ENCODE assay signal across 16 cellular contexts in genomic region chr1:44926311-44926781, GRCh38.
DNase-seq lines count a peak whose midpoint lies in the region; ATAC-seq and TF ChIP-seq lines count a peak whose summit lies in the region.
"Had no signal": no experiment of that assay in that cellular context is flagged by ENCODE, and none has a peak within 500 bp of the region (broad histone marks: within the 10 kb centered on the region; RNA-seq: fewer than 3 reads in every experiment).

No MANE protein-coding gene starts in this region.

- peak; percentile 50 for DNase-seq in AG09309 (ENCODE audit: low read depth)
- peak; percentile 72 for DNase-seq in LHCN-M2 (ENCODE audit: low read depth)
- peak; percentile 26 for DNase-seq in choroid plexus epithelial cell (ENCODE audit: low read depth)
- peak; percentile 89 for DNase-seq in osteoblast (ENCODE audit: insufficient read length, low spot score, missing footprints)
- DNase-seq in activated CD4-positive, CD25-positive, alpha-beta regulatory T cell (lab: John Stamatoyannopoulos, UW) = no peak
- no peak for DNase-seq in stimulated activated effector memory CD8-positive, alpha-beta T cell treated with anti-CD3 and anti-CD28 coated beads, Interleukin-12 subunit alpha, Interleukin-12 subunit beta, amount 100 ng/mL, for 72 hours (ENCODE audit: low spot score in 2 of 2)
- DNase-seq in NCI-H1092 (lab: John Stamatoyannopoulos, UW) = no peak
- DNase-seq: activated CD4-positive, alpha-beta T cell treated with anti-CD3 and anti-CD28 coated beads for 48 hours; DMS 273 treated with DMSO at 0.1 percent for 48 hours; glutamatergic neuron; mammary epithelial cell; naive thymus-derived CD8-positive, alpha-beta T cell; NCI-H2081 treated with DMSO at 0.1 percent for 48 hours; NCI-H69 had no signal

- H2AFZ ChIP-seq in osteoblast (ENCODE audit: low read length) = no peak overlapping the region

- no peak for ATAC-seq in HG03039 (IDR thresholded peaks at IDR 0.05; ENCODE audit: unreplicated experiment)
- no peak for ATAC-seq in stimulated activated effector memory CD8-positive, alpha-beta T cell treated with anti-CD3 and anti-CD28 coated beads, Interleukin-12 subunit alpha, Interleukin-12 subunit beta, amount 100 ng/mL, for 72 hours
- ATAC-seq: naive thymus-derived CD8-positive, alpha-beta T cell had no signal

- no peak overlapping the region for H3K4me3 Mint-ChIP-seq in stimulated activated effector memory CD8-positive, alpha-beta T cell treated with anti-CD3 and anti-CD28 coated beads, Interleukin-12 subunit alpha, Interleukin-12 subunit beta, amount 100 ng/mL, for 72 hours
- H3K4me3 Mint-ChIP-seq: B cell; naive thymus-derived CD8-positive, alpha-beta T cell had no signal

- no peak overlapping the region for H3K27ac Mint-ChIP-seq in stimulated activated effector memory CD8-positive, alpha-beta T cell treated with anti-CD3 and anti-CD28 coated beads, Interleukin-12 subunit alpha, Interleukin-12 subunit beta, amount 100 ng/mL, for 72 hours
- H3K27ac Mint-ChIP-seq: B cell; naive thymus-derived CD8-positive, alpha-beta T cell had no signal

- no peaks in the 10 kb centered on the region for H3K27me3 ChIP-seq in osteoblast (ENCODE audit: insufficient read depth, low read length)

- H3K36me3 Mint-ChIP-seq in stimulated activated effector memory CD8-positive, alpha-beta T cell treated with anti-CD3 and anti-CD28 coated beads, Interleukin-12 subunit alpha, Interleukin-12 subunit beta, amount 100 ng/mL, for 72 hours = peaks cover 45% of the 10 kb centered on the region

- no peaks in the 10 kb centered on the region for H3K9me3 ChIP-seq in osteoblast (ENCODE audit: low read depth, low read length)

- H3K4me1 Mint-ChIP-seq in stimulated activated effector memory CD8-positive, alpha-beta T cell treated with anti-CD3 and anti-CD28 coated beads, Interleukin-12 subunit alpha, Interleukin-12 subunit beta, amount 100 ng/mL, for 72 hours = peaks cover 5% of the 10 kb centered on the region
- H3K4me1 Mint-ChIP-seq: B cell; naive thymus-derived CD8-positive, alpha-beta T cell had no signal

- no peaks in the 10 kb centered on the region for H3K79me2 ChIP-seq in osteoblast (ENCODE audit: insufficient read depth, low read length)

- H4K20me1 ChIP-seq in osteoblast (ENCODE audit: insufficient read depth, low read length) = no peaks in the 10 kb centered on the region

- H3K4me3 ChIP-seq in AG09309 (ENCODE audit: control insufficient read depth, low read depth, low read length) (no peak overlapping the region), choroid plexus epithelial cell (ENCODE audit: low read depth, low read length) (no peak overlapping the region), osteoblast (ENCODE audit: insufficient read depth, low read length) (no peak overlapping the region)

- H3K9me3 Mint-ChIP-seq in stimulated activated effector memory CD8-positive, alpha-beta T cell treated with anti-CD3 and anti-CD28 coated beads, Interleukin-12 subunit alpha, Interleukin-12 subunit beta, amount 100 ng/mL, for 72 hours = no peaks in the 10 kb centered on the region
- H3K9me3 Mint-ChIP-seq: naive thymus-derived CD8-positive, alpha-beta T cell had no signal

- H3K27ac ChIP-seq in osteoblast (ENCODE audit: low read depth, low read length) = peak overlapping the region; percentile 48

- H3K4me1 ChIP-seq in osteoblast (ENCODE audit: insufficient read depth, low read length) = peaks cover 46% of the 10 kb centered on the region

- peak overlapping the region; percentile 33 for H3K4me2 ChIP-seq in osteoblast (ENCODE audit: insufficient read depth, low read length)

- no peaks in the 10 kb centered on the region for H3K36me3 ChIP-seq in osteoblast (ENCODE audit: insufficient read depth, low read length)

- TF ChIP-seq CTCF in AG09309 (IDR thresholded peaks at IDR 0.05; ENCODE audit: control insufficient read depth, insufficient read depth, low read depth, low read length, missing control alignments) = no peak
- TF ChIP-seq CTCF in choroid plexus epithelial cell (conservative IDR thresholded peaks at IDR 0.05; ENCODE audit: low read depth, low read length) = no peak
- TF ChIP-seq CTCF in osteoblast (IDR thresholded peaks at IDR 0.05; ENCODE audit: extremely low read depth, low read depth, low read length) = no peak

Comparison
In these comparisons a context has a peak if more than half of its experiments do, and no peak if none do; other contexts are left out.
1. DNase-seq: peak in AG09309 (single experiment), LHCN-M2 (single experiment), choroid plexus epithelial cell (single experiment) and osteoblast (single experiment); none in activated CD4-positive, CD25-positive, alpha-beta regulatory T cell (0 of 4), stimulated activated effector memory CD8-positive, alpha-beta T cell treated with anti-CD3 and anti-CD28 coated beads, Interleukin-12 subunit alpha, Interleukin-12 subunit beta, amount 100 ng/mL, for 72 hours (0 of 2) and NCI-H1092 (single experiment).